ENCODE assay signal across 9 cellular contexts in the genomic region with DNA sequence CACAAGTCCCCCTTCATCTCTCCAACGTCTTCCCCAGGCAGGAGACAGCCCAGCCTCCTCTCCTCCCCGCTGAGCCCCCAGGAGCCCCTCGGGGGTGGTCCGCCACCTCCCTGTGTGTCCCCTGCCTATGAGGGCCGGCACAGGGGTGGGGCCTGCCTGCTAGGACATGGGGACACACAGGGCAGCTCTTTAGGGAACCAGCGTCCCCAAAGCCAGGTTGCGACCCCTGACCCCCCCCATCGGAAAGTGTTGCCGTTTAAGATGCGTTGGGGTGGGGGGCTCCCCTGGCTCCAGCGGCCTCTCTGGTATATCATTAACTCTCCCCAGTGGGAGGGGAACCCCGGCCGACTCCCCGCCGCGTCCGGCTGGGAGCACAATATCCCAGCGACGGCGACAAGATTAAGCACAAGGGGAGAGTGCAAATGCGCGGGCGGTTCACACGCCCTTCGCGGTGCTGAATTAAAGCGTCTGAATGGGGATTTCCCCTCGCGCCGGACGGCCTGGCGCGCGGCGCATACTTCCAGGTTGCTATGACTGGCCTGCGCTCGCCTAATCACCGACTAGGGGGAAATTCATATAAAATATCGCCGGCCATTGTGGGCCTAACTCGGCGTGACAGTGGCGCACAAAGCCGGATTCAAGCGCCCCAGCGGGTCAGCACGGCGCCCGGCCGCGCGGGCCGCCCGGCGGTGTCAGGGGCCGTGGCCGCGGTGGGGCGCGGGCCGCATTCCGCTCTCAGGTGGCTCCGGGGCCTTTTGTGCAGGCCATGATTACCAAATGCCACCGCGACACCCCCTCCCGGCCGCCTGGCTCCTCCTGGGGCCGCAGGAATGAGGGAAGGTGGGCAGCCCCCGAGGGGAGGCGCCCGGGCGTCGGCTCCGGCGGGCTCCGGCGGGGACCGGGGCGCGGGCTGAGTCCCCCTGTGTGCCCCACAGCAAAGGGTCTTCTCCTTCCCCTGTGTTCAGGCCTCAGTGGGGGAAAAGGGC. TPM values are rescaled to one million over a fixed set of nuclear protein-coding genes. Genes with fewer than 3 reads are reported as not detected.
DNase-seq lines count a peak whose midpoint lies in the region; ATAC-seq, FAIRE-seq and TF ChIP-seq lines count a peak whose summit lies in the region.
"Had no signal": no experiment of that assay in that cellular context is flagged by ENCODE, and none has a peak within 500 bp of the region (broad histone marks: within the 10 kb centered on the region; RNA-seq: fewer than 3 reads in every experiment).

No MANE protein-coding gene starts in this region.

- peak; percentile 84 for ATAC-seq in GM18867 (IDR thresholded peaks at IDR 0.05; ENCODE audit: unreplicated experiment)
- ATAC-seq in HG02678 (IDR thresholded peaks at IDR 0.05; ENCODE audit: unreplicated experiment): peak; percentile 90

- no peaks in the 10 kb centered on the region for H4K20me1 ChIP-seq in hepatocyte (ENCODE audit: insufficient read depth, poor library complexity, severe bottlenecking)

- TF ChIP-seq CTCF in hepatocyte (IDR thresholded peaks at IDR 0.05; ENCODE audit: poor library complexity): no peak

- FAIRE-seq in H54 (lab: Jason Lieb, UNC): no peak

- H3K27me3 ChIP-seq in hepatocyte: peaks cover 44% of the 10 kb centered on the region

- no peaks in the 10 kb centered on the region for H3K79me2 ChIP-seq in hepatocyte

- peak overlapping the region; percentile 81 for H3K4me2 ChIP-seq in hepatocyte

- no peak overlapping the region for H3K4me3 ChIP-seq in hepatocyte

- TF ChIP-seq POLR2A in H54 (IDR thresholded peaks at IDR 0.05; ENCODE audit: low read depth, low read length): no peak

- peak; percentile 45 to 64 for DNase-seq in activated CD4-positive, alpha-beta T cell treated with anti-CD3 and anti-CD28 coated beads, Interleukin-2, amount 50 U/mL, for 48 hours
- DNase-seq in hepatocyte (ENCODE audit: low spot score) (peak; percentile 66), NCI-H510A (lab: John Stamatoyannopoulos, UW) (no peak), H54 (ENCODE audit: insufficient read length, low spot score) (no peak), SK-N-DZ (ENCODE audit: low spot score) (no peak)
- peak; percentile 72 for DNase-seq in stimulated activated CD4-positive, alpha-beta T cell treated with anti-CD3 and anti-CD28 coated beads, Interleukin-15, amount 100 ng/mL, for 24 hours

- H3K9me2 ChIP-seq in hepatocyte (replicated peaks; ENCODE audit: insufficient read depth): no peaks in the 10 kb centered on the region

- 9% methylated on average over 74 of the region's 80 CpGs for WGBS in hepatocyte (ENCODE audit: low lambda C conversion rate, missing lambda C conversion rate)

- no peak overlapping the region for H2AFZ ChIP-seq in hepatocyte

- no peaks in the 10 kb centered on the region for H3K9me3 ChIP-seq in hepatocyte (ENCODE audit: low read depth)

- no peak overlapping the region for H3K27ac ChIP-seq in hepatocyte

- H3K4me1 ChIP-seq in hepatocyte (ENCODE audit: insufficient read depth): no peaks in the 10 kb centered on the region

- no peaks in the 10 kb centered on the region for H3K36me3 ChIP-seq in hepatocyte (replicated peaks; ENCODE audit: insufficient read depth, low read depth)

RNA-seq across cellular contexts. Expression of a gene that starts 30.9 kb away (rescaled TPM):
- total RNA-seq in hepatocyte: 0.03 and 0.20 TPM in 2 replicates
- not detected in 2 replicates for polyA plus RNA-seq in hepatocyte
- polyA plus RNA-seq in SK-N-DZ (2014; cell fraction: cytosol; rRNA removed): not detected in 2 replicates
- polyA plus RNA-seq in SK-N-DZ (2014; cell fraction: nucleus; rRNA removed): not detected in 2 replicates
- total RNA-seq: glomerular endothelial cell had no signal

RNA-seq across cellular contexts. Expression of a gene that starts 44.8 kb away (rescaled TPM):
- 249 and 250 TPM in 2 replicates for total RNA-seq in hepatocyte
- polyA plus RNA-seq in hepatocyte: 594 and 609 TPM in 2 replicates
- polyA plus RNA-seq in SK-N-DZ (2014; cell fraction: cytosol; rRNA removed): 153 and 169 TPM in 2 replicates
- 86.2 and 120 TPM in 2 replicates for polyA plus RNA-seq in SK-N-DZ (2014; cell fraction: nucleus; rRNA removed)

Comparison
In these comparisons a context has a peak if more than half of its experiments do, and no peak if none do; other contexts are left out.
1. DNase-seq: peak in activated CD4-positive, alpha-beta T cell treated with anti-CD3 and anti-CD28 coated beads, Interleukin-2, amount 50 U/mL, for 48 hours (2 of 2), hepatocyte (single experiment) and stimulated activated CD4-positive, alpha-beta T cell treated with anti-CD3 and anti-CD28 coated beads, Interleukin-15, amount 100 ng/mL, for 24 hours (single experiment); none in NCI-H510A (single experiment), H54 (single experiment) and SK-N-DZ (single experiment).